In the genomic region with DNA sequence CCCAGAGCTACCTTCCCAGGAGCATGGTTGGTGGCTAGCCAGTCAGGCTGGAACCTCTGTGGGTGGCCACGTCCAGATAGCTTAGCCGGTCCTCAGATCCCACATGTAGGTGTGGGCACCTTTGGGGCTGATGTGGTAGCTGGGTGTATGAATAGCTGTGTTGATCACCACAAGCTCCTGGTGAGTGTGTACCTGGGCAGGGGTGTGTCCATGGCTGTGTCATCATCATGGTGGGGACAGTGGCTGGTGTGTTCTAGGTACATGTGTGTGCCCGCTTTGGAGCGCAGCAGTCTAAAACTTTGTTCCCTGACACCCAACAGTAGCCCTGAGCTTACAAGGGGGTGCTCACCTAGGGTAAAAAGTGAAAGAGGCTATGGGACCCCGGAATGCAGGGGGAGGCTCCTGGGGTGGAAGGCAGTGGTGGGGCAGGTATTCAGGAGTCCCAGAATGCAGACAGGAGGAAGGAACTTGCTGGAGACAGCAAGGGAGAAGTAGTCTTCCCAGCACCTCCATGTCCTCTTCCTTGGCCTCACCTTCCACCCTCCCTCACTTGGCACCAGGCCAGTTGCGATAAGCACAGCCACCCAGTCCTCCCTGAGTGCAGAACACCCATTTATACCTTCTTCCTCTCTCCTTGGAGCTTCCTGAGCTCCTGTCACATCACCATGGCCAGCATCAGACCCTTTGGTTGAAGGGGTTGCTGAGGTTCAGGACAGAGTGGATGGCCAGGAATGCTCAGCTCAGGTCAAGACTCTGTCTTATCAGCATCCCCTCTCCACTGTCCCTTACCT, we compare ENCODE assay signal across 8 cellular contexts. TPM values are rescaled to one million over a fixed set of nuclear protein-coding genes. Genes with fewer than 3 reads are reported as not detected.
A peak's percentile ranks its signal among the peaks of the same experiment; 100 is the strongest.
DNase-seq lines count a peak whose midpoint lies in the region; ATAC-seq, FAIRE-seq and TF ChIP-seq lines count a peak whose summit lies in the region.

No MANE protein-coding gene starts in this region.

- 0 out of 4 replicates have a peak, but pooled peaks cover 0 to 5% of the 10 kb centered on the region in 2 experiments for H3K36me3 ChIP-seq in HCT116 (ENCODE audit: control insufficient read depth in 1 of 2, insufficient read depth in 2 of 2, low read length in 2 of 2)
- peaks cover 0 to 51% (median 20%) of the 10 kb centered on the region in 9 donors for H3K36me3 ChIP-seq in heart right ventricle
- peaks cover 0 to 33% (median 27%) of the 10 kb centered on the region in 6 donors for H3K36me3 ChIP-seq in spleen

- intact Hi-C loops in HCT116 (cut with micrococcal nuclease) (loop anchor here (5.0 kb wide), 1 partner anchor 263 kb away; the partner anchor contains the start of gene ZMYND10), heart right ventricle (cut with DNase I) (loop anchor here in 3 of 10 donors (5.0 to 10.0 kb wide), 5 partner anchors 93 to 494 kb away; partner anchors contain the start of genes CYB561D2 (in 1 of the 3), NPRL2 (in 1 of the 3), TMEM115 (in 1 of the 3) and ZMYND10 (in 1 of the 3)), spleen (cut with DNase I; ENCODE audit: low total_unique reads) (no loop called here)

- H3K27ac ChIP-seq in HCT116 (ENCODE audit: low read depth, low read length) (no peak overlapping the region), heart right ventricle (peak overlapping the region in 9 of 10 donors; percentile 75 to 99 (median 97)), spleen (peak overlapping the region in 6 of 8 donors; percentile 87 to 93 (median 91))

- WGBS in heart right ventricle, 2 donors = 61 to 67% methylated on average over 6 of the region's 6 CpGs
- 61 to 81% (median 65%) methylated on average over 6 of the region's 6 CpGs for WGBS in spleen, 5 donors

- H3K4me1 ChIP-seq in HCT116 (ENCODE audit: control insufficient read depth in 1 of 2, insufficient read depth in 2 of 2, low read length in 2 of 2) (peaks cover 9 to 26% of the 10 kb centered on the region in 2 experiments; a peak in 3 of 4 replicates), heart right ventricle (peaks cover 14 to 84% (median 75%) of the 10 kb centered on the region in 9 donors), spleen (peaks cover 31 to 88% (median 81%) of the 10 kb centered on the region in 6 donors)

- H3K4me3 ChIP-seq in HCT116 (replicated peaks in 1 of 2; ENCODE audit: low read depth in 1 of 2, low read length in 2 of 2) (peak overlapping the region; percentile 54 to 64), heart right ventricle (peak overlapping the region; percentile 42 to 93 (median 78)), spleen (peak overlapping the region; percentile 63 to 85 (median 71))

- no peak for FAIRE-seq in H54 (lab: Jason Lieb, UNC)

- peak overlapping the region; percentile 70 for H3K9ac ChIP-seq in HCT116 (ENCODE audit: low read length)

- H3K9me3 ChIP-seq in HCT116 (ENCODE audit: control insufficient read depth in 1 of 2, insufficient read depth in 1 of 2, low read depth in 1 of 2, low read length in 2 of 2) = no peaks in the 10 kb centered on the region
- H3K9me3 ChIP-seq in heart right ventricle = no peaks in the 10 kb centered on the region
- no peaks in the 10 kb centered on the region for H3K9me3 ChIP-seq in spleen

- DNase-seq in HCT116 (ENCODE audit: low read depth, low spot score) = no peak
- DNase-seq in activated CD8-positive, alpha-beta memory T cell treated with anti-CD3 and anti-CD28 coated beads, Interleukin-2, amount 50 U/mL, for 48 hours = peak; percentile 80
- no peak for DNase-seq in heart right ventricle
- no peak for DNase-seq in spleen
- DNase-seq in H54 (ENCODE audit: insufficient read length, low spot score) = no peak
- DNase-seq in NCI-H1694 (lab: John Stamatoyannopoulos, UW) = no peak

- H3K4me2 ChIP-seq in HCT116 (ENCODE audit: low read length) = peak overlapping the region; percentile 93

- ATAC-seq in HCT116 = no peak
- ATAC-seq in heart right ventricle = no peak
- ATAC-seq in HG03520 (IDR thresholded peaks at IDR 0.05; ENCODE audit: unreplicated experiment) = no peak
- ATAC-seq in GM21825 (IDR thresholded peaks at IDR 0.05; ENCODE audit: unreplicated experiment) = no peak

- CTCF ChIA-PET in HCT116 (lab: Charles Lee) = interaction anchor here (1.6 to 1.8 kb wide), 2 partner anchors 9 to 41 kb away, joined by 4 to 8 read pairs; partner anchors contain the start of gene HEMK1

- no peak for TF ChIP-seq CTCF in HCT116 (IDR thresholded peaks at IDR 0.05 in 2 of 3, conservative IDR thresholded peaks at IDR 0.05 in 1 of 3; ENCODE audit: borderline replicate concordance in 1 of 3, insufficient read depth in 1 of 3, low read depth in 2 of 3, low read length in 2 of 3)
- no peak for TF ChIP-seq CTCF in heart right ventricle (IDR thresholded peaks at IDR 0.05)
- TF ChIP-seq CTCF in spleen (IDR thresholded peaks at IDR 0.05 in 8 of 11, conservative IDR thresholded peaks at IDR 0.05 in 3 of 11) = no peak

- H3K79me2 ChIP-seq in HCT116 (ENCODE audit: insufficient read depth, low read length) = no peaks in the 10 kb centered on the region; the same call in 1 of the 2 replicates

- TF ChIP-seq POLR2A in HCT116 (IDR thresholded peaks at IDR 0.05; ENCODE audit: borderline replicate concordance, extremely low read depth, insufficient read depth, insufficient read length) (no peak), spleen (IDR thresholded peaks at IDR 0.05) (no peak), H54 (IDR thresholded peaks at IDR 0.05; ENCODE audit: low read depth, low read length) (no peak)

- no peaks in the 10 kb centered on the region for H3K9me2 ChIP-seq in HCT116 (ENCODE audit: insufficient read depth)

- H4K20me1 ChIP-seq in HCT116 (ENCODE audit: insufficient read depth) = no peaks in the 10 kb centered on the region

- no peak for TF ChIP-seq RAD21 in HCT116 (IDR thresholded peaks at IDR 0.05; ENCODE audit: low read depth)

- POLR2A ChIA-PET in HCT116 (lab: Charles Lee) = no interaction called here

- no TSS peak for BruUV-seq in HCT116 (replicated peaks; lab: Mats Ljungman, UMichigan)

- H2AFZ ChIP-seq in HCT116 (ENCODE audit: low read depth, low read length, poor library complexity, severe bottlenecking) = no peak overlapping the region

- H3K27me3 ChIP-seq in HCT116 (ENCODE audit: insufficient read depth, low read length) (no peaks in the 10 kb centered on the region), heart right ventricle (no peaks in the 10 kb centered on the region), spleen (replicated peaks in 1 of 7) (no peaks in the 10 kb centered on the region)

- RAD21 ChIA-PET in HCT116 (lab: Charles Lee; ENCODE audit: low non-redundant PET in 1 of 2, low total read pairs in 2 of 2, uncharacterized antibody in 2 of 2, unreplicated experiment in 2 of 2) = interaction anchor here in 1 of 2 experiments (0.6 kb wide), 1 partner anchor 9 kb away, joined by 3 read pairs; no protein-coding TSS in a partner anchor

TF ChIP-seq in HCT116, 20 proteins besides CTCF, POLR2A, EP300 and RAD21 (continues in another document):
- TF ChIP-seq EZH2phosphoT487 (IDR thresholded peaks at IDR 0.05; ENCODE audit: borderline replicate concordance) (no peak), YY1 (IDR thresholded peaks at IDR 0.05; ENCODE audit: extremely low read depth, insufficient replicate concordance, low read depth, low read length) (no peak), ZFX (IDR thresholded peaks at IDR 0.05) (no peak), ELF1 (IDR thresholded peaks at IDR 0.05; ENCODE audit: borderline replicate concordance, low read depth) (no peak), FOSL1 (IDR thresholded peaks at IDR 0.05; ENCODE audit: low read depth) (no peak), SP1 (IDR thresholded peaks at IDR 0.05; ENCODE audit: low read depth) (no peak), ZBTB33 (IDR thresholded peaks at IDR 0.05; ENCODE audit: extremely low read depth, insufficient replicate concordance, low read length) (no peak), POLR2AphosphoS5 (IDR thresholded peaks at IDR 0.05; ENCODE audit: low read depth, low read length) (no peak), ATF3 (IDR thresholded peaks at IDR 0.05) (no peak)

RNA-seq across cellular contexts. Expression of gene CISH, which starts 1.2 kb away (rescaled TPM):
- total RNA-seq in HCT116 (2021; ENCODE audit: unreplicated experiment) (4.5 TPM), heart right ventricle (100 to 1,000 TPM in 1 of 10 donors, 10 to 100 TPM in 6, 1 to 10 TPM in 3; 5.4 to 131 (median 24.0) TPM), spleen (10 to 100 TPM in 5 of 7 donors, 1 to 10 TPM in 2; 8.7 to 23.6 (median 14.0) TPM)
- polyA plus RNA-seq in HCT116 (2012) = 5.0 and 5.1 TPM in 2 replicates
- polyA plus RNA-seq in heart right ventricle (10 to 100 TPM in 1 of 2 donors, 1 to 10 TPM in 1; 8.9 to 21.1 TPM), spleen (1 to 10 TPM; 2.9 to 7.4 (median 6.7) TPM)

RNA-seq across cellular contexts. Expression of gene MAPKAPK3, which starts 6.6 kb away (rescaled TPM):
- total RNA-seq in HCT116 (2021; ENCODE audit: unreplicated experiment) (87.3 TPM), heart right ventricle (100 to 1,000 TPM; 278 to 496 (median 334) TPM), spleen (10 to 100 TPM; 34.7 to 55.0 (median 44.9) TPM)
- 79.5 and 97.2 TPM in 2 replicates for polyA plus RNA-seq in HCT116 (2012)
- polyA plus RNA-seq in heart right ventricle (100 to 1,000 TPM; 134 to 225 TPM), spleen (10 to 100 TPM; 18.0 to 34.8 (median 18.9) TPM)

RNA-seq across cellular contexts. Expression of gene HEMK1, which starts 41.1 kb away (rescaled TPM):
- total RNA-seq in HCT116 (2021; ENCODE audit: unreplicated experiment) (20.5 TPM), heart right ventricle (10 to 100 TPM; 10.6 to 19.0 (median 14.8) TPM), spleen (10 to 100 TPM in 6 of 7 donors, 1 to 10 TPM in 1; 7.6 to 22.5 (median 18.9) TPM)
- 11.3 and 15.1 TPM in 2 replicates for polyA plus RNA-seq in HCT116 (2012)
- polyA plus RNA-seq in heart right ventricle (10 to 100 TPM; 13.5 to 17.7 TPM), spleen (10 to 100 TPM; 25.1 to 45.2 (median 41.1) TPM)

RNA-seq across cellular contexts. Expression of gene C3orf18, which starts 42.8 kb away (rescaled TPM):
- 10.1 TPM for total RNA-seq in HCT116 (2021; ENCODE audit: unreplicated experiment)
- 9.5 and 10.5 TPM in 2 replicates for polyA plus RNA-seq in HCT116 (2012)
- total RNA-seq in heart right ventricle = 10 to 100 TPM; 31.6 to 49.9 (median 43.4) TPM
- 10 to 100 TPM; 19.9 to 28.7 TPM for polyA plus RNA-seq in heart right ventricle
- total RNA-seq in spleen = 10 to 100 TPM in 1 of 7 donors, 1 to 10 TPM in 6; 3.2 to 12.2 (median 5.8) TPM
- polyA plus RNA-seq in spleen = 1 to 10 TPM; 2.3 to 4.6 (median 3.5) TPM
